Comparison of ENCODE assay signal across 16 cellular contexts in genomic region chr6:111791415-111791814, GRCh38.
DNase-seq lines count a peak whose midpoint lies in the region; ATAC-seq, FAIRE-seq and TF ChIP-seq lines count a peak whose summit lies in the region.
"Had no signal": no experiment of that assay in that cellular context is flagged by ENCODE, and none has a peak within 500 bp of the region (broad histone marks: within the 10 kb centered on the region; RNA-seq: fewer than 3 reads in every experiment).

No MANE protein-coding gene starts in this region.

- peaks cover 0 to 9% (median 3%) of the 10 kb centered on the region in 4 experiments; a peak in 2 of 7 replicates for H3K4me1 ChIP-seq in H1 (replicated peaks in 1 of 4; ENCODE audit: control insufficient read depth in 3 of 4, insufficient read depth in 4 of 4, low read length in 3 of 4)
- peaks cover 21 to 23% of the 10 kb centered on the region in 2 donors for H3K4me1 ChIP-seq in gastrocnemius medialis
- H3K4me1 ChIP-seq: psoas muscle had no signal

- no peak for ATAC-seq in gastrocnemius medialis

- H3K9ac ChIP-seq in H1 (replicated peaks in 1 of 4; ENCODE audit: extremely low read depth in 1 of 4, low read depth in 3 of 4, low read length in 3 of 4) = no peak overlapping the region

- no peak overlapping the region for H2BK12ac ChIP-seq in H1 (ENCODE audit: low read depth, low read length)

- no peak overlapping the region for H3K14ac ChIP-seq in H1 (ENCODE audit: insufficient read length)

- intact Hi-C loops in gastrocnemius medialis (cut with DNase I; ENCODE audit: low total_unique reads) = no loop called here

- no peak for TF ChIP-seq EP300 in H1 (IDR thresholded peaks at IDR 0.05; ENCODE audit: borderline replicate concordance in 1 of 2, low read depth in 2 of 2, low read length in 2 of 2)

- no peak overlapping the region for H2AK5ac ChIP-seq in H1 (ENCODE audit: low read depth, low read length)

- H3K4me3 ChIP-seq in NB4 (ENCODE audit: low read depth, low read length) (peak overlapping the region; percentile 19), H1 (ENCODE audit: extremely low read depth in 1 of 4, insufficient read depth in 2 of 4, low read depth in 3 of 4, low read length in 4 of 4) (no peak overlapping the region), gastrocnemius medialis (no peak overlapping the region)
- H3K4me3 ChIP-seq: psoas muscle had no signal

- no peaks in the 10 kb centered on the region for H3K27me3 Mint-ChIP-seq in activated naive CD4-positive, alpha-beta T cell treated with anti-CD3 and anti-CD28 coated beads, Interleukin-2, amount 50 U/mL, for 24 hours
- H3K27me3 Mint-ChIP-seq in nephron (ENCODE audit: low read depth) = no peaks in the 10 kb centered on the region

- no peak overlapping the region for H3K27ac ChIP-seq in H1 (ENCODE audit: low read depth, low read length)
- no peak overlapping the region for H3K27ac ChIP-seq in gastrocnemius medialis
- H3K27ac ChIP-seq: psoas muscle had no signal

- no peak for TF ChIP-seq CTCF in NB4 (IDR thresholded peaks at IDR 0.05; ENCODE audit: low read depth, low read length)
- TF ChIP-seq CTCF in H1 (IDR thresholded peaks at IDR 0.05; ENCODE audit: control extremely low read depth in 1 of 3, insufficient read depth in 1 of 3, low read depth in 1 of 3, low read length in 3 of 3) = no peak
- no peak for TF ChIP-seq CTCF in nephron (IDR thresholded peaks at IDR 0.05; ENCODE audit: unreplicated experiment in 3 of 3)
- TF ChIP-seq CTCF in gastrocnemius medialis (IDR thresholded peaks at IDR 0.05 in 4 of 5, conservative IDR thresholded peaks at IDR 0.05 in 1 of 5) = no peak

- H2BK20ac ChIP-seq in H1 (ENCODE audit: low read length) = no peak overlapping the region

- no peak overlapping the region for H2BK120ac ChIP-seq in H1 (replicated peaks; ENCODE audit: low read depth, low read length)

- peaks cover 63% of the 10 kb centered on the region for H3K4me1 Mint-ChIP-seq in activated naive CD4-positive, alpha-beta T cell treated with anti-CD3 and anti-CD28 coated beads, Interleukin-2, amount 50 U/mL, for 24 hours
- H3K4me1 Mint-ChIP-seq in nephron = peaks cover 44% of the 10 kb centered on the region

- POLR2A ChIA-PET in H1 (lab: Charles Lee; ENCODE audit: partially characterized antibody) = no interaction called here

- H3K23me2 ChIP-seq in H1 (ENCODE audit: low read depth, low read length) = no peaks in the 10 kb centered on the region

- peaks cover 30% of the 10 kb centered on the region for H3K36me3 Mint-ChIP-seq in activated naive CD4-positive, alpha-beta T cell treated with anti-CD3 and anti-CD28 coated beads, Interleukin-2, amount 50 U/mL, for 24 hours
- H3K36me3 Mint-ChIP-seq in nephron (ENCODE audit: low read depth) = peaks cover 3% of the 10 kb centered on the region

- in situ Hi-C loops in gastrocnemius medialis (cut with MboI; ENCODE audit: low sequenced_read_pairs in 4 of 4) = no loop called here

- H3K79me1 ChIP-seq in H1 (ENCODE audit: low read depth, low read length) = peaks cover 8% of the 10 kb centered on the region

- H3K36me3 ChIP-seq in H1 (ENCODE audit: control insufficient read depth in 2 of 4, insufficient read depth in 4 of 4, low read length in 3 of 4) (no peaks in the 10 kb centered on the region), gastrocnemius medialis (no peaks in the 10 kb centered on the region)

- no peak overlapping the region for H3K4me2 ChIP-seq in H1 (ENCODE audit: insufficient read depth in 1 of 2, low read depth in 2 of 2, low read length in 2 of 2)

- no peak overlapping the region for H4K8ac ChIP-seq in H1 (ENCODE audit: extremely low read depth, insufficient read depth, low read length)

- no peak overlapping the region for H2AFZ ChIP-seq in H1 (ENCODE audit: low read length)

- H2BK15ac ChIP-seq in H1 (ENCODE audit: low read length) = no peak overlapping the region

- no peak overlapping the region for H3K23ac ChIP-seq in H1 (ENCODE audit: insufficient read length)

- H3K27me3 ChIP-seq in H1 (replicated peaks in 1 of 4; ENCODE audit: control insufficient read depth in 3 of 4, extremely low read depth in 1 of 4, insufficient read depth in 3 of 4, low read length in 3 of 4) (no peaks in the 10 kb centered on the region), gastrocnemius medialis (no peaks in the 10 kb centered on the region)

- no peaks in the 10 kb centered on the region for H3K9me3 Mint-ChIP-seq in activated naive CD4-positive, alpha-beta T cell treated with anti-CD3 and anti-CD28 coated beads, Interleukin-2, amount 50 U/mL, for 24 hours
- H3K9me3 Mint-ChIP-seq in nephron = no peaks in the 10 kb centered on the region
- H3K9me3 Mint-ChIP-seq: H9, mesothelial cell of epicardium had no signal

- 76% methylated on average over 2 of the region's 2 CpGs; no CpG with 5 or more reads in 1 of the 2 experiments for WGBS in H1 (ENCODE audit: extremely low coverage in 1 of 2, insufficient coverage in 1 of 2, insufficient read length in 1 of 2, insufficient replicate concordance in 2 of 2, low coverage in 1 of 2, low lambda C conversion rate in 2 of 2, missing lambda C conversion rate in 1 of 2), 2 experiments

- H3K4ac ChIP-seq in H1 (replicated peaks; ENCODE audit: insufficient read length, low read depth, low read length) = no peak overlapping the region

- H4K20me1 ChIP-seq in H1 (replicated peaks in 1 of 2; ENCODE audit: control insufficient read depth in 1 of 2, insufficient read depth in 2 of 2, low read length in 2 of 2) = peaks cover 0 to 3% of the 10 kb centered on the region in 2 experiments

- H3K27ac Mint-ChIP-seq in activated naive CD4-positive, alpha-beta T cell treated with anti-CD3 and anti-CD28 coated beads, Interleukin-2, amount 50 U/mL, for 24 hours = peak overlapping the region; percentile 92
- peak overlapping the region in 2 of 3 experiments; percentile 26 to 41 for H3K27ac Mint-ChIP-seq in nephron
- H3K27ac Mint-ChIP-seq: mesothelial cell of epicardium had no signal

- H4K91ac ChIP-seq in H1 (replicated peaks; ENCODE audit: insufficient read length, low read length) = no peak overlapping the region

- H3K9me3 ChIP-seq in H1 (ENCODE audit: insufficient read depth in 2 of 2, low read depth in 1 of 2, low read length in 1 of 2) (no peaks in the 10 kb centered on the region), gastrocnemius medialis (no peaks in the 10 kb centered on the region)
- H3K9me3 ChIP-seq: psoas muscle had no signal

- no peak for FAIRE-seq in H1 (lab: Jason Lieb, UNC)

- H4K5ac ChIP-seq in H1 (ENCODE audit: insufficient read length, low read depth, low read length) = no peak overlapping the region

- peak overlapping the region; percentile 12 for H3K4me3 Mint-ChIP-seq in activated naive CD4-positive, alpha-beta T cell treated with anti-CD3 and anti-CD28 coated beads, Interleukin-2, amount 50 U/mL, for 24 hours
- no peak overlapping the region for H3K4me3 Mint-ChIP-seq in nephron
- H3K4me3 Mint-ChIP-seq: H9, mesothelial cell of epicardium had no signal

- no peak for TF ChIP-seq RAD21 in H1 (IDR thresholded peaks at IDR 0.05 in 1 of 2, conservative IDR thresholded peaks at IDR 0.05 in 1 of 2; ENCODE audit: low read depth in 2 of 2, low read length in 2 of 2)

- peaks cover 0 to 15% of the 10 kb centered on the region in 2 experiments; a peak in 1 of 4 replicates for H3K79me2 ChIP-seq in H1 (ENCODE audit: control insufficient read depth in 1 of 2, insufficient read depth in 2 of 2, low read length in 2 of 2)

- H3K18ac ChIP-seq in H1 (ENCODE audit: extremely low read depth, low read length) = no peak overlapping the region

- TF ChIP-seq POLR2A in NB4 (IDR thresholded peaks at IDR 0.05; ENCODE audit: extremely low read depth, insufficient read length) (no peak), H1 (IDR thresholded peaks at IDR 0.05; ENCODE audit: control extremely low read depth in 1 of 2, low read depth in 2 of 2, low read length in 2 of 2) (no peak), gastrocnemius medialis (IDR thresholded peaks at IDR 0.05) (no peak)

- no peak overlapping the region for H3K56ac ChIP-seq in H1 (replicated peaks; ENCODE audit: insufficient read length, low read depth, low read length)

- CTCF ChIA-PET in H1 (lab: Charles Lee; ENCODE audit: partially characterized antibody) = no interaction called here

- no peak for DNase-seq in activated naive CD4-positive, alpha-beta T cell (lab: John Stamatoyannopoulos, UW)
- DNase-seq in NB4 (ENCODE audit: low read depth) (no peak), H1 (ENCODE audit: low read depth in 1 of 2, low spot score in 2 of 2) (no peak), gastrocnemius medialis (no peak), occipital lobe (lab: John Stamatoyannopoulos, UW) (no peak), NCI-H2171 (lab: John Stamatoyannopoulos, UW) (no peak)
- DNase-seq: central memory CD4-positive, alpha-beta T cell; H9; NCI-H1436; NCI-H526 treated with DMSO at 0.1 percent for 48 hours; psoas muscle; stimulated activated CD4-positive, alpha-beta T cell treated with anti-CD3 and anti-CD28 coated beads, Interleukin-2, amount 100 ng/mL, for 24 hours; stimulated activated naive CD4-positive, alpha-beta T cell treated with Interleukin-2 at 50 U/mL for 16 hours had no signal

- H2BK5ac ChIP-seq in H1 (ENCODE audit: low read depth, low read length) = no peak overlapping the region

TF ChIP-seq in H1, 55 proteins besides CTCF, POLR2A, EP300 and RAD21:
- no peak for TF ChIP-seq ZNF274 (IDR thresholded peaks at IDR 0.05; ENCODE audit: borderline replicate concordance, extremely low read depth, low read length)
- peak; percentile 65; the same call in 1 of the 2 replicates for TF ChIP-seq TEAD4 (IDR thresholded peaks at IDR 0.05; ENCODE audit: low read depth, low read length)
- no peak for TF ChIP-seq SP2 (IDR thresholded peaks at IDR 0.05; ENCODE audit: low read length)
- TF ChIP-seq RNF2 (IDR thresholded peaks at IDR 0.05; ENCODE audit: borderline replicate concordance, low read depth, low read length, missing control alignments, poor library complexity, severe bottlenecking) = no peak
- peak; percentile 45; the same call in 1 of the 2 replicates for TF ChIP-seq MAX (IDR thresholded peaks at IDR 0.05)
